ENCODE assay signal across 34 cellular contexts in genomic region chr1:26951821-26952497, GRCh38. TPM values are rescaled to one million over a fixed set of nuclear protein-coding genes. Genes with fewer than 3 reads are reported as not detected.
"Had no signal": no experiment of that assay in that cellular context is flagged by ENCODE, and none has a peak within 500 bp of the region (broad histone marks: within the 10 kb centered on the region; RNA-seq: fewer than 3 reads in every experiment).

No MANE protein-coding gene starts in this region.

- H3K27ac ChIP-seq: coronary artery, esophagus squamous epithelium, heart right ventricle, neutrophil, pancreas, testis, tibial artery, upper lobe of right lung, uterus had no signal

- H3K9me3 ChIP-seq: neutrophil, pancreas, testis, upper lobe of right lung, uterus had no signal

- ATAC-seq: heart right ventricle; left ventricle myocardium superior; natural killer cell treated with Interleukin-12 subunit alpha and Interleukin-12 subunit beta and Interleukin-15 and Interleukin-18, amount 100 ng/mL, for 72 hours; pancreas; sciatic nerve; stimulated activated effector memory CD8-positive, alpha-beta T cell treated with anti-CD3 and anti-CD28 coated beads, Interleukin-12 subunit alpha, Interleukin-12 subunit beta, amount 100 ng/mL, for 72 hours; stimulated activated naive CD8-positive, alpha-beta T cell treated with anti-CD3 and anti-CD28 coated beads, Interleukin-15, Interleukin-2, amounts not matched to agents 100 U/mL and 50 U/mL, for 24 hours had no signal

- H3K36me3 ChIP-seq: uterus had no signal

- H3K27me3 Mint-ChIP-seq: memory B cell had no signal

- DNase-seq: dermis blood vessel endothelial cell; effector memory CD4-positive, alpha-beta T cell; esophagus squamous epithelium; foreskin melanocyte; glutamatergic neuron; heart right ventricle; hippocampal formation; immature natural killer cell; islet precursor cell; kidney glomerular epithelial cell; left ventricle myocardium superior; naive B cell; stimulated activated CD4-positive, alpha-beta T cell treated with anti-CD3 and anti-CD28 coated beads, Interleukin-2, amount 100 ng/mL, for 24 hours; stimulated activated CD4-positive, alpha-beta T cell treated with anti-CD3 and anti-CD28 coated beads, Interleukin-4, amount 100 ng/mL, for 24 hours; stimulated activated naive CD8-positive, alpha-beta T cell treated with anti-CD3 and anti-CD28 coated beads, Interleukin-15, Interleukin-2, amounts not matched to agents 100 U/mL and 50 U/mL, for 24 hours; substantia nigra; testis; tibial artery; upper lobe of right lung; uterus had no signal

- H3K4me3 Mint-ChIP-seq: immature natural killer cell; memory B cell; naive B cell; natural killer cell treated with Interleukin-12 subunit alpha and Interleukin-12 subunit beta and Interleukin-15 and Interleukin-18, amount 100 ng/mL, for 72 hours; neural crest cell; stimulated activated effector memory CD8-positive, alpha-beta T cell treated with anti-CD3 and anti-CD28 coated beads, Interleukin-12 subunit alpha, Interleukin-12 subunit beta, amount 100 ng/mL, for 72 hours had no signal

- H3K27me3 ChIP-seq: pancreas, testis, upper lobe of right lung had no signal

- H3K9me3 Mint-ChIP-seq: immature natural killer cell; natural killer cell treated with Interleukin-12 subunit alpha and Interleukin-12 subunit beta and Interleukin-15 and Interleukin-18, amount 100 ng/mL, for 72 hours; neural crest cell; stimulated activated effector memory CD8-positive, alpha-beta T cell treated with anti-CD3 and anti-CD28 coated beads, Interleukin-12 subunit alpha, Interleukin-12 subunit beta, amount 100 ng/mL, for 72 hours had no signal

- H3K36me3 Mint-ChIP-seq: natural killer cell treated with Interleukin-12 subunit alpha and Interleukin-12 subunit beta and Interleukin-15 and Interleukin-18, amount 100 ng/mL, for 72 hours had no signal

- H3K4me1 Mint-ChIP-seq: immature natural killer cell; neural crest cell; stimulated activated effector memory CD8-positive, alpha-beta T cell treated with anti-CD3 and anti-CD28 coated beads, Interleukin-12 subunit alpha, Interleukin-12 subunit beta, amount 100 ng/mL, for 72 hours had no signal

- H3K4me3 ChIP-seq: coronary artery, esophagus squamous epithelium, heart right ventricle, lung, pancreas, testis, tibial artery, upper lobe of right lung, uterus had no signal

- H3K27ac Mint-ChIP-seq: immature natural killer cell; memory B cell; naive B cell; natural killer cell treated with Interleukin-12 subunit alpha and Interleukin-12 subunit beta and Interleukin-15 and Interleukin-18, amount 100 ng/mL, for 72 hours; stimulated activated effector memory CD8-positive, alpha-beta T cell treated with anti-CD3 and anti-CD28 coated beads, Interleukin-12 subunit alpha, Interleukin-12 subunit beta, amount 100 ng/mL, for 72 hours had no signal

- H3K4me1 ChIP-seq: esophagus squamous epithelium, pancreas, tibial artery, upper lobe of right lung, uterus had no signal

RNA-seq across cellular contexts. Expression of gene KDF1, which starts 8.3 kb away (rescaled TPM):
- total RNA-seq: dermis blood vessel endothelial cell; endothelial cell of umbilical vein; natural killer cell treated with Interleukin-12 subunit alpha and Interleukin-12 subunit beta and Interleukin-15 and Interleukin-18, amount 100 ng/mL, for 72 hours; neural crest cell; posterior vena cava; sciatic nerve had no signal

RNA-seq across cellular contexts. Expression of gene NR0B2, which starts 38.2 kb away (rescaled TPM):
- total RNA-seq: dermis blood vessel endothelial cell; endothelial cell of umbilical vein; epithelial cell of proximal tubule; esophagus squamous epithelium; mononuclear cell; natural killer cell treated with Interleukin-12 subunit alpha and Interleukin-12 subunit beta and Interleukin-15 and Interleukin-18, amount 100 ng/mL, for 72 hours; neural crest cell; omental fat pad; posterior vena cava; sciatic nerve; uterus had no signal
